Comparison of ENCODE assay signal across 9 cellular contexts in the genomic region with DNA sequence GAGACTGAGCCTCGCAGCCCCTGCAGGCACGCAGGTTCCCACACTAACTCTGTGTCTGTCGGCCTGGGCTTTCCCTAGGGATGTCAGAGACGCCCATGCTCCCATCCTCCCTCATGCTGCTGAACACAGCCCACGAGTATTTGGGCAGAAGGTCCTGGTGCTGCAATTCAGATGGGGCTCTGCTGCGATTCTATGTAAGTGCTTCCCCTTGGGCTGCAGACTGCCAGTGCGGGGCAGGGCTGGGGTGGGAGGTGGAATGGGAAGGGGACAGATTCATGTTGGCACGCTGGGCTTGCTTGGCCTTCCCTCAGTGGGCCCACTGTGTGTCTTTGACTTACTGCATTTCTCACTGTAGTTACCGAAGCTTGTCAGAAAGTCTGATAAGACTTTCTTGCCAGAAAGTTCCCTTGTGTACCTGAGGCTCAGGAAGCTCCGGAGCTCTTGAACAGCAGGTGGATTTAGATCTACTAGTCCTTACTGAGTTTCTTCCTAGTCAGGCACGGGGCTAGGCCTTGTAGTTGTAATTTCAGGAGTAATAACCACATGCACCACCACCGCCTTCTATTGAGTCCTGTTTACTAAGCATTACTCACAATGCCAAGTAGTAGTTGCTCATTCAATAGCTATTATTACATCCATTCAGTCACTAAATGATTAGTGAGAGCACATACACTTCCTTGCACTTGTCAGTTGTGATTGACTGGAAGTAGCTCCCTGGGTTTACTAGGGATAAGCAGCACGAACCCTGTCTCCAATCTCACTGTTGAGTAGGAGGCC.
"Had no signal": no experiment of that assay in that cellular context is flagged by ENCODE, and none has a peak within 500 bp of the region (broad histone marks: within the 10 kb centered on the region; RNA-seq: fewer than 3 reads in every experiment).

No MANE protein-coding gene starts in this region.

- H3K4me3 Mint-ChIP-seq: activated T-cell treated with anti-CD3 and anti-CD28 coated beads, Interleukin-2, amount 50 U/mL, for 24 hours; T-helper 17 cell had no signal

- DNase-seq: activated CD4-positive, alpha-beta T cell treated with anti-CD3 and anti-CD28 coated beads, Interleukin-2, amount 50 U/mL, for 4 hours; activated T-cell treated with anti-CD3 and anti-CD28 coated beads, Interleukin-2, amount 50 U/mL, for 24 hours; stimulated activated CD4-positive, alpha-beta T cell treated with anti-CD3 and anti-CD28 coated beads, Interleukin-15, amount 100 ng/mL, for 24 hours; stimulated activated CD4-positive, alpha-beta T cell treated with anti-CD3 and anti-CD28 coated beads, Interleukin-4, amount 100 ng/mL, for 4 hours; stomach; T-helper 17 cell; uterus had no signal

- H3K4me1 ChIP-seq: stomach, uterus had no signal

- H3K9me3 Mint-ChIP-seq: activated T-cell treated with anti-CD3 and anti-CD28 coated beads, Interleukin-2, amount 50 U/mL, for 24 hours had no signal

- H3K4me3 ChIP-seq: gastroesophageal sphincter, ovary, stomach, uterus had no signal

- ATAC-seq: gastroesophageal sphincter, T-helper 17 cell had no signal

- H3K27ac Mint-ChIP-seq: activated T-cell treated with anti-CD3 and anti-CD28 coated beads, Interleukin-2, amount 50 U/mL, for 24 hours; T-helper 17 cell had no signal

- H3K9me3 ChIP-seq: gastroesophageal sphincter, ovary, stomach, uterus had no signal

- H3K27ac ChIP-seq: gastroesophageal sphincter, ovary, stomach, uterus had no signal

- H3K27me3 Mint-ChIP-seq: activated T-cell treated with anti-CD3 and anti-CD28 coated beads, Interleukin-2, amount 50 U/mL, for 24 hours; T-helper 17 cell had no signal

- H3K36me3 ChIP-seq: ovary, uterus had no signal

- H3K27me3 ChIP-seq: gastroesophageal sphincter, ovary, stomach, uterus had no signal
